In the genomic region with DNA sequence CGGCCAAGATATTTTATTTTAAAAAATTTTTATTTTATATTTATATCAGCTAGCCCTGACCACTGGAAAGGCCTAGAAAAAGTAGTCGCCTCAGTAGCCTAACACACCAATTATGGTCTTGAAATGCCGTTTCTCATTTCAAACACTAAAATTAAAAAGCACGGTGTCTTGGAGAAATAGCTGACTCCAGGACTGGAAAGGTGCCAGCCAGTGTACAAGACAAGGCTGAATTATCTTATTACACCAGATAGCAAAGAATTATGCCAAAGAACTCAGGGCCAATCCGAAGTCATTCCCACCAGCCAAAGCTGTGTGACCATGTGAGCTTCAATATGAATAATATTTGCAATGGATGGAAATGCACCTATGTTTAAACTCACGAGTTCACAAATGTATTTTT, we compare ENCODE assay signal across 26 cellular contexts. TPM values are rescaled to one million over a fixed set of nuclear protein-coding genes. Genes with fewer than 3 reads are reported as not detected.
"Had no signal": no experiment of that assay in that cellular context is flagged by ENCODE, and none has a peak within 500 bp of the region (broad histone marks: within the 10 kb centered on the region; RNA-seq: fewer than 3 reads in every experiment).

No MANE protein-coding gene starts in this region.

- H3K36me3 ChIP-seq: esophagus squamous epithelium, gastrocnemius medialis, heart right ventricle, left lung, lower lobe of right lung had no signal

- H3K27ac ChIP-seq: coronary artery, epithelial cell of prostate, esophagus squamous epithelium, gastrocnemius medialis, heart right ventricle, left lung, lower lobe of right lung had no signal

- DNase-seq: dermis blood vessel endothelial cell; effector CD8-positive, alpha-beta T cell; effector memory CD8-positive, alpha-beta T cell; endodermal cell; erythroblast; esophagus squamous epithelium; foreskin fibroblast; foreskin melanocyte; gastrocnemius medialis; glutamatergic neuron; head of caudate nucleus; heart right ventricle; hippocampal formation; left cardiac atrium; left lung; left ventricle myocardium superior; lower lobe of right lung; mesenchymal stem cell had no signal

- H3K9me3 ChIP-seq: esophagus squamous epithelium, gastrocnemius medialis, heart right ventricle, left lung, lower lobe of right lung, mucosa of descending colon had no signal

- H3K4me1 ChIP-seq: esophagus squamous epithelium, gastrocnemius medialis, heart right ventricle, left lung, lower lobe of right lung had no signal

- H3K4me3 ChIP-seq: coronary artery, esophagus squamous epithelium, gastrocnemius medialis, heart right ventricle, left lung, lower lobe of right lung, mucosa of descending colon had no signal

- H3K27me3 ChIP-seq: left lung had no signal

RNA-seq across cellular contexts. Expression of a gene that starts 20.0 kb away (rescaled TPM):
- total RNA-seq: chondrocyte, dermis blood vessel endothelial cell, glomerular endothelial cell, heart right ventricle, left cardiac atrium, left ventricle myocardium superior, myocyte had no signal

RNA-seq across cellular contexts. Expression of a gene that starts 53.7 kb away (rescaled TPM):
- total RNA-seq: dermis blood vessel endothelial cell, glomerular endothelial cell, lung microvascular endothelial cell had no signal
- polyA plus RNA-seq: keratinocyte had no signal
